ENCODE assay signal across 29 cellular contexts in genomic region chr7:82980130-82980529, GRCh38.
A peak's percentile ranks its signal among the peaks of the same experiment; 100 is the strongest.
DNase-seq lines count a peak whose midpoint lies in the region; ATAC-seq, FAIRE-seq and TF ChIP-seq lines count a peak whose summit lies in the region.
"Had no signal": no experiment of that assay in that cellular context is flagged by ENCODE, and none has a peak within 500 bp of the region (broad histone marks: within the 10 kb centered on the region; RNA-seq: fewer than 3 reads in every experiment).

No MANE protein-coding gene starts in this region.

- H3K4me1 ChIP-seq in trophoblast cell (ENCODE audit: control insufficient read depth in 1 of 2, insufficient read depth in 2 of 2, low read length in 2 of 2): no peaks in the 10 kb centered on the region
- H3K4me1 ChIP-seq: BLaER1 had no signal

- H2BK12ac ChIP-seq in trophoblast cell (ENCODE audit: low read length): no peak overlapping the region

- TF ChIP-seq POLR2A in H54 (IDR thresholded peaks at IDR 0.05; ENCODE audit: low read depth, low read length): no peak

- H3K9ac ChIP-seq in trophoblast cell (ENCODE audit: low read length): no peak overlapping the region
- H3K9ac ChIP-seq: BLaER1 had no signal

- H3K23ac ChIP-seq in trophoblast cell (ENCODE audit: low read length): peak overlapping the region; percentile 18

- ATAC-seq in WTC11 (peak; percentile 22; the same call in 1 of the 2 replicates), GM21619 (IDR thresholded peaks at IDR 0.05; ENCODE audit: unreplicated experiment) (no peak)
- no peak for ATAC-seq in activated T-cell treated with anti-CD3 and anti-CD28 coated beads, Interleukin-2, amount 50 U/mL, for 4 hours
- ATAC-seq: GM12878 had no signal

- H3K4me3 Mint-ChIP-seq in WTC11 (no peak overlapping the region), glutamatergic neuron (ENCODE audit: unreplicated experiment) (no peak overlapping the region)
- H3K4me3 Mint-ChIP-seq in activated T-cell treated with anti-CD3 and anti-CD28 coated beads, Interleukin-2, amount 50 U/mL, for 4 hours: no peak overlapping the region
- H3K4me3 Mint-ChIP-seq: CD14-positive monocyte; CD4-positive, alpha-beta memory T cell; CD4-positive, CD25-positive, alpha-beta regulatory T cell; CD8-positive, alpha-beta memory T cell had no signal

- no peak overlapping the region for H4K8ac ChIP-seq in trophoblast cell (ENCODE audit: low read depth, low read length)

- WGBS in trophoblast cell (ENCODE audit: extremely low coverage, insufficient coverage, insufficient read length): no CpG with 5 or more reads among the region's 4 CpGs

- H2BK5ac ChIP-seq in trophoblast cell (ENCODE audit: low read depth, low read length, poor library complexity): no peak overlapping the region

- H2AK5ac ChIP-seq in trophoblast cell (ENCODE audit: low read length): no peak overlapping the region

- H3K36me3 ChIP-seq in trophoblast cell (ENCODE audit: control insufficient read depth in 1 of 2, insufficient read depth in 2 of 2, low read length in 2 of 2): no peaks in the 10 kb centered on the region
- H3K36me3 ChIP-seq: BE2C, BLaER1 had no signal

- POLR2A ChIA-PET in WTC11 (lab: Charles Lee): no interaction called here

- no peaks in the 10 kb centered on the region for H3K9me3 ChIP-seq in trophoblast cell (ENCODE audit: insufficient read depth, low read depth, low read length)
- H3K9me3 ChIP-seq: BE2C, BLaER1 had no signal

- no peak overlapping the region for H3K4me2 ChIP-seq in trophoblast cell (ENCODE audit: low read length)
- H3K4me2 ChIP-seq: BLaER1 had no signal

- DNase-seq in H54 (ENCODE audit: insufficient read length, low spot score) (no peak), NCI-H69 (lab: John Stamatoyannopoulos, UW) (peak; percentile 8), WTC11 (ENCODE audit: low spot score) (no peak), trophoblast cell (no peak), HUDEP-2 (lab: John Stamatoyannopoulos, UW; ENCODE audit: unreplicated experiment in 76 of 76) (no peak), glutamatergic neuron (no peak)
- no peak for DNase-seq in activated T-cell treated with anti-CD3 and anti-CD28 coated beads, Interleukin-2, amount 50 U/mL, for 4 hours
- DNase-seq: 8988T; ACHN; BE2C; CD4-positive, alpha-beta memory T cell; CD4-positive, CD25-positive, alpha-beta regulatory T cell; CD8-positive, alpha-beta memory T cell; COR-L47; DMS 273 treated with DMSO at 0.1 percent for 48 hours; DMS153; DMS53; DMS79; DND-41; EL; GDM1 had no signal

- H2AFZ ChIP-seq in trophoblast cell (ENCODE audit: insufficient read depth, low read length, poor library complexity): no peak overlapping the region

- H3K36me3 Mint-ChIP-seq in WTC11: no peaks in the 10 kb centered on the region
- H3K36me3 Mint-ChIP-seq in activated T-cell treated with anti-CD3 and anti-CD28 coated beads, Interleukin-2, amount 50 U/mL, for 4 hours (ENCODE audit: insufficient read depth): no peaks in the 10 kb centered on the region
- no peaks in the 10 kb centered on the region for H3K36me3 Mint-ChIP-seq in glutamatergic neuron (ENCODE audit: unreplicated experiment)
- H3K36me3 Mint-ChIP-seq: CD14-positive monocyte; CD4-positive, alpha-beta memory T cell; CD4-positive, CD25-positive, alpha-beta regulatory T cell; CD8-positive, alpha-beta memory T cell had no signal

- no peak overlapping the region for H4K91ac ChIP-seq in trophoblast cell (ENCODE audit: low read depth, low read length)

- H3K79me1 ChIP-seq in trophoblast cell (ENCODE audit: low read length): no peaks in the 10 kb centered on the region

- FAIRE-seq in H54 (lab: Jason Lieb, UNC): peak; percentile 15
- FAIRE-seq: A204.1, GM12878, GM12892, GM18507, GM19239 had no signal

- no peaks in the 10 kb centered on the region for H3K27me3 Mint-ChIP-seq in WTC11 (ENCODE audit: low read depth)
- no peaks in the 10 kb centered on the region for H3K27me3 Mint-ChIP-seq in activated T-cell treated with anti-CD3 and anti-CD28 coated beads, Interleukin-2, amount 50 U/mL, for 4 hours (ENCODE audit: low read depth)
- H3K27me3 Mint-ChIP-seq in glutamatergic neuron (ENCODE audit: unreplicated experiment): no peaks in the 10 kb centered on the region
- H3K27me3 Mint-ChIP-seq: CD4-positive, alpha-beta memory T cell; CD4-positive, CD25-positive, alpha-beta regulatory T cell; CD8-positive, alpha-beta memory T cell had no signal

- H3K18ac ChIP-seq in trophoblast cell (ENCODE audit: low read length): no peak overlapping the region

- H2BK120ac ChIP-seq in trophoblast cell (ENCODE audit: insufficient read depth, low read length, poor library complexity): no peak overlapping the region

- CTCF ChIA-PET in WTC11 (lab: Charles Lee): interaction anchor here (0.8 kb wide), 1 partner anchor 37 kb away, joined by 3 read pairs; no protein-coding TSS in a partner anchor

- H3K4me1 Mint-ChIP-seq in WTC11 (peaks cover 12% of the 10 kb centered on the region), glutamatergic neuron (ENCODE audit: low read depth, unreplicated experiment) (peaks cover 14% of the 10 kb centered on the region)
- H3K4me1 Mint-ChIP-seq in activated T-cell treated with anti-CD3 and anti-CD28 coated beads, Interleukin-2, amount 50 U/mL, for 4 hours (ENCODE audit: low read depth): no peaks in the 10 kb centered on the region
- H3K4me1 Mint-ChIP-seq: CD14-positive monocyte; CD4-positive, alpha-beta memory T cell; CD4-positive, CD25-positive, alpha-beta regulatory T cell; CD8-positive, alpha-beta memory T cell had no signal

- no peaks in the 10 kb centered on the region for H3K79me2 ChIP-seq in trophoblast cell (ENCODE audit: control insufficient read depth, insufficient read depth, low read length, poor library complexity)

- H3K27ac ChIP-seq in trophoblast cell (ENCODE audit: low read depth, low read length): no peak overlapping the region
- H3K27ac ChIP-seq: BLaER1 had no signal

- H3K4me3 ChIP-seq in trophoblast cell (ENCODE audit: low read depth, low read length): no peak overlapping the region
- H3K4me3 ChIP-seq: BLaER1, GM12878 had no signal

- H3K4ac ChIP-seq in trophoblast cell (ENCODE audit: low read depth, low read length): no peak overlapping the region

- H4K12ac ChIP-seq in trophoblast cell (ENCODE audit: low read depth, low read length): no peak overlapping the region

- H3K9me3 Mint-ChIP-seq in WTC11 (no peaks in the 10 kb centered on the region), glutamatergic neuron (ENCODE audit: unreplicated experiment) (no peaks in the 10 kb centered on the region)
- peaks cover 4% of the 10 kb centered on the region for H3K9me3 Mint-ChIP-seq in activated T-cell treated with anti-CD3 and anti-CD28 coated beads, Interleukin-2, amount 50 U/mL, for 4 hours
- H3K9me3 Mint-ChIP-seq: CD14-positive monocyte had no signal

- H3K27me3 ChIP-seq in trophoblast cell (ENCODE audit: insufficient read depth, low read length): no peaks in the 10 kb centered on the region
- H3K27me3 ChIP-seq: BE2C, BLaER1 had no signal

- TF ChIP-seq CTCF in WTC11 (IDR thresholded peaks at IDR 0.05) (no peak), glutamatergic neuron (IDR thresholded peaks at IDR 0.05; ENCODE audit: partially characterized antibody, unreplicated experiment) (no peak)

- H3K14ac ChIP-seq in trophoblast cell (ENCODE audit: low read length): no peak overlapping the region

- H3K27ac Mint-ChIP-seq in WTC11 (no peak overlapping the region; the same call in 1 of the 2 replicates), glutamatergic neuron (ENCODE audit: unreplicated experiment) (no peak overlapping the region)
- H3K27ac Mint-ChIP-seq: CD14-positive monocyte; CD4-positive, alpha-beta memory T cell; CD4-positive, CD25-positive, alpha-beta regulatory T cell; CD8-positive, alpha-beta memory T cell had no signal

TF ChIP-seq in WTC11, 78 proteins besides CTCF, POLR2A, EP300 and RAD21 (continues in another document):
- TF ChIP-seq OVOL2 (CRISPR knock-in tag; IDR thresholded peaks at IDR 0.05; ENCODE audit: borderline replicate concordance): no peak
- no peak for TF ChIP-seq GABPB1 (CRISPR knock-in tag; IDR thresholded peaks at IDR 0.05)
- TF ChIP-seq GTF2I (CRISPR knock-in tag; conservative IDR thresholded peaks at IDR 0.05): no peak
- no peak for TF ChIP-seq ZNF423 (CRISPR knock-in tag; IDR thresholded peaks at IDR 0.05)
- TF ChIP-seq, protein P1, sequence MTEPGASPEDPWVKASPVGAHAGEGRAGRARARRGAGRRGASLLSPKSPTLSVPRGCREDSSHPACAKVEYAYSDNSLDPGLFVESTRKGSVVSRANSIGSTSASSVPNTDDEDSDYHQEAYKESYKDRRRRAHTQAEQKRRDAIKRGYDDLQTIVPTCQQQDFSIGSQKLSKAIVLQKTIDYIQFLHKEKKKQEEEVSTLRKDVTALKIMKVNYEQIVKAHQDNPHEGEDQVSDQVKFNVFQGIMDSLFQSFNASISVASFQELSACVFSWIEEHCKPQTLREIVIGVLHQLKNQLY (CRISPR knock-in tag; IDR thresholded peaks at IDR 0.05): no peak
- TF ChIP-seq ZBTB43 (CRISPR knock-in tag; IDR thresholded peaks at IDR 0.05): no peak
- TF ChIP-seq FOXK1 (CRISPR knock-in tag; IDR thresholded peaks at IDR 0.05): no peak
- TF ChIP-seq TEAD1 (CRISPR knock-in tag; IDR thresholded peaks at IDR 0.05): no peak
- TF ChIP-seq ZBTB21 (CRISPR knock-in tag; IDR thresholded peaks at IDR 0.05; ENCODE audit: borderline replicate concordance): no peak
- no peak for TF ChIP-seq NFE2L1 (CRISPR knock-in tag; IDR thresholded peaks at IDR 0.05)
- TF ChIP-seq USF1 (CRISPR knock-in tag; IDR thresholded peaks at IDR 0.05): no peak
